ENCODE assay signal across 15 cellular contexts in genomic region chr1:232016636-232017035, GRCh38.
A peak's percentile ranks its signal among the peaks of the same experiment; 100 is the strongest.
DNase-seq lines count a peak whose midpoint lies in the region; ATAC-seq and TF ChIP-seq lines count a peak whose summit lies in the region.
"Had no signal": no experiment of that assay in that cellular context is flagged by ENCODE, and none has a peak within 500 bp of the region (broad histone marks: within the 10 kb centered on the region; RNA-seq: fewer than 3 reads in every experiment).

No MANE protein-coding gene starts in this region.

- H3K9me3 ChIP-seq in mesenchymal stem cell (ENCODE audit: control insufficient read depth, low read length) (no peaks in the 10 kb centered on the region), mammary epithelial cell (replicated peaks; ENCODE audit: insufficient read depth, low read length) (no peaks in the 10 kb centered on the region)
- H3K9me3 ChIP-seq: Caco-2, SJCRH30 had no signal

- H3K4me3 ChIP-seq in AG10803 (ENCODE audit: low read length), result no peak overlapping the region
- no peak overlapping the region for H3K4me3 ChIP-seq in mesenchymal stem cell (ENCODE audit: insufficient read depth in 1 of 2, low read depth in 1 of 2, low read length in 2 of 2)
- no peak overlapping the region for H3K4me3 ChIP-seq in mammary epithelial cell (replicated peaks in 1 of 3; ENCODE audit: insufficient read depth in 1 of 3, low read depth in 2 of 3, low read length in 3 of 3)
- H3K4me3 ChIP-seq: SJCRH30 had no signal

- TF ChIP-seq CTCF in AG10803 (conservative IDR thresholded peaks at IDR 0.05; ENCODE audit: low read length) (no peak), mammary epithelial cell (conservative IDR thresholded peaks at IDR 0.05 in 1 of 2, IDR thresholded peaks at IDR 0.05 in 1 of 2; ENCODE audit: extremely low read depth in 1 of 2, insufficient read depth in 1 of 2, low read depth in 1 of 2, low read length in 2 of 2) (no peak)

- no peaks in the 10 kb centered on the region for H3K36me3 ChIP-seq in mesenchymal stem cell (ENCODE audit: control insufficient read depth in 1 of 2, insufficient read depth in 2 of 2, low read depth in 1 of 2, low read length in 2 of 2)
- H3K36me3 ChIP-seq in mammary epithelial cell (ENCODE audit: insufficient read depth, low read length), result no peaks in the 10 kb centered on the region
- H3K36me3 ChIP-seq: SJCRH30 had no signal

- dilution Hi-C loops in mammary epithelial cell (cut with HindIII; ENCODE audit: low sequenced_read_pairs), result no loop called here

- no peaks in the 10 kb centered on the region for H3K79me1 ChIP-seq in mesenchymal stem cell (replicated peaks; ENCODE audit: low read length, poor library complexity, severe bottlenecking)

- intact Hi-C loops in mammary epithelial cell (cut with micrococcal nuclease), result no loop called here

- H2BK120ac ChIP-seq in mesenchymal stem cell (ENCODE audit: low read depth, low read length), result no peak overlapping the region

- H3K4ac ChIP-seq in mesenchymal stem cell (ENCODE audit: low read depth in 1 of 2, low read length in 2 of 2), result no peak overlapping the region

- no peak overlapping the region for H3K14ac ChIP-seq in mesenchymal stem cell (ENCODE audit: low read length in 2 of 2)

- H3K4me2 ChIP-seq in mesenchymal stem cell (ENCODE audit: low read length, poor library complexity, severe bottlenecking), result no peak overlapping the region
- no peak overlapping the region for H3K4me2 ChIP-seq in mammary epithelial cell (ENCODE audit: insufficient read depth, low read depth, low read length)

- H3K23ac ChIP-seq in mesenchymal stem cell (ENCODE audit: low read length in 2 of 2), result no peak overlapping the region

- H3K79me2 ChIP-seq in mammary epithelial cell (ENCODE audit: insufficient read depth, low read length), result no peaks in the 10 kb centered on the region

- no TSS peak for BruUV-seq in mammary epithelial cell (replicated peaks; lab: Mats Ljungman, UMichigan)

- H3K27ac ChIP-seq in mesenchymal stem cell (ENCODE audit: low read length, poor library complexity, severe bottlenecking), result no peak overlapping the region
- H3K27ac ChIP-seq in mammary epithelial cell (ENCODE audit: insufficient read depth, low read depth, low read length), result no peak overlapping the region
- H3K27ac ChIP-seq: RWPE1, SJCRH30 had no signal

- no peak overlapping the region for H2AFZ ChIP-seq in mesenchymal stem cell (ENCODE audit: low read depth, low read length)
- no peak overlapping the region for H2AFZ ChIP-seq in mammary epithelial cell (ENCODE audit: low read depth, low read length)

- in situ Hi-C loops in mammary epithelial cell (cut with MboI; ENCODE audit: low sequenced_read_pairs in 2 of 2), result no loop called here

- H3K27me3 ChIP-seq in mesenchymal stem cell (ENCODE audit: control insufficient read depth in 1 of 2, insufficient read depth in 1 of 2, low read length in 2 of 2) (no peaks in the 10 kb centered on the region), mammary epithelial cell (ENCODE audit: insufficient read depth, low read length) (peaks cover 5% of the 10 kb centered on the region)
- H3K27me3 ChIP-seq: SJCRH30 had no signal

- H3K9ac ChIP-seq in mesenchymal stem cell (ENCODE audit: low read length) (no peak overlapping the region), mammary epithelial cell (ENCODE audit: insufficient read depth, low read length) (no peak overlapping the region)

- H2BK15ac ChIP-seq in mesenchymal stem cell (ENCODE audit: low read depth, poor library complexity, severe bottlenecking), result no peak overlapping the region

- WGBS in mesenchymal stem cell, result 53% methylated on average over 2 of the region's 7 CpGs
- 80% methylated on average over 7 of the region's 7 CpGs for WGBS in mammary epithelial cell (ENCODE audit: low coverage, missing lambda C conversion rate)

- H4K91ac ChIP-seq in mesenchymal stem cell (ENCODE audit: low read length), result no peak overlapping the region

- no peak overlapping the region for H3K18ac ChIP-seq in mesenchymal stem cell (ENCODE audit: low read depth in 1 of 2, low read length in 2 of 2)

- no peak overlapping the region for H2BK12ac ChIP-seq in mesenchymal stem cell (ENCODE audit: low read length in 2 of 2)

- no peak for ATAC-seq in HG03280 (IDR thresholded peaks at IDR 0.05; ENCODE audit: unreplicated experiment)

- H3K4me1 ChIP-seq in mesenchymal stem cell (ENCODE audit: control insufficient read depth, insufficient read depth, low read depth, low read length), result no peaks in the 10 kb centered on the region
- no peaks in the 10 kb centered on the region for H3K4me1 ChIP-seq in mammary epithelial cell (ENCODE audit: insufficient read depth, low read length)
- H3K4me1 ChIP-seq: Caco-2 had no signal

- no peaks in the 10 kb centered on the region for H4K20me1 ChIP-seq in mammary epithelial cell (ENCODE audit: insufficient read depth, low read length)

- no peak overlapping the region for H2AK5ac ChIP-seq in mesenchymal stem cell (ENCODE audit: low read length, severe bottlenecking)

- CTCF ChIA-PET in mammary epithelial cell (lab: Charles Lee; ENCODE audit: low non-redundant PET), result no interaction called here

- no peak overlapping the region for H4K8ac ChIP-seq in mesenchymal stem cell (ENCODE audit: low read length)

- H2BK5ac ChIP-seq in mesenchymal stem cell (ENCODE audit: low read depth, low read length, poor library complexity, severe bottlenecking), result no peak overlapping the region

- DNase-seq in AG10803 (ENCODE audit: low read depth) (peak; percentile 40), NCI-H526 treated with DMSO at 0.1 percent for 48 hours (lab: John Stamatoyannopoulos, UW) (peak; percentile 31), dedifferentiated amniotic fluid mesenchymal stem cell (ENCODE audit: extremely low spot score) (peak; percentile 60), mesenchymal stem cell (peak; percentile 55), mammary epithelial cell (no peak), GM19240 (ENCODE audit: insufficient read length, low spot score) (no peak)
- no peak for DNase-seq in effector CD4-positive, alpha-beta T cell
- DNase-seq: Caco-2, DMS153, HCEC 1CT, NCI-H187 treated with DMSO at 0.1 percent for 48 hours, NCI-H748 treated with DMSO at 0.1 percent for 48 hours, SJCRH30 had no signal

Comparison
In these comparisons a context has a peak if more than half of its experiments do, and no peak if none do; other contexts are left out.
1. DNase-seq: peak in AG10803 (single experiment), NCI-H526 treated with DMSO at 0.1 percent for 48 hours (single experiment), dedifferentiated amniotic fluid mesenchymal stem cell (single experiment) and mesenchymal stem cell (single experiment); none in mammary epithelial cell (single experiment), GM19240 (single experiment) and effector CD4-positive, alpha-beta T cell (single experiment).